In the genomic region with DNA sequence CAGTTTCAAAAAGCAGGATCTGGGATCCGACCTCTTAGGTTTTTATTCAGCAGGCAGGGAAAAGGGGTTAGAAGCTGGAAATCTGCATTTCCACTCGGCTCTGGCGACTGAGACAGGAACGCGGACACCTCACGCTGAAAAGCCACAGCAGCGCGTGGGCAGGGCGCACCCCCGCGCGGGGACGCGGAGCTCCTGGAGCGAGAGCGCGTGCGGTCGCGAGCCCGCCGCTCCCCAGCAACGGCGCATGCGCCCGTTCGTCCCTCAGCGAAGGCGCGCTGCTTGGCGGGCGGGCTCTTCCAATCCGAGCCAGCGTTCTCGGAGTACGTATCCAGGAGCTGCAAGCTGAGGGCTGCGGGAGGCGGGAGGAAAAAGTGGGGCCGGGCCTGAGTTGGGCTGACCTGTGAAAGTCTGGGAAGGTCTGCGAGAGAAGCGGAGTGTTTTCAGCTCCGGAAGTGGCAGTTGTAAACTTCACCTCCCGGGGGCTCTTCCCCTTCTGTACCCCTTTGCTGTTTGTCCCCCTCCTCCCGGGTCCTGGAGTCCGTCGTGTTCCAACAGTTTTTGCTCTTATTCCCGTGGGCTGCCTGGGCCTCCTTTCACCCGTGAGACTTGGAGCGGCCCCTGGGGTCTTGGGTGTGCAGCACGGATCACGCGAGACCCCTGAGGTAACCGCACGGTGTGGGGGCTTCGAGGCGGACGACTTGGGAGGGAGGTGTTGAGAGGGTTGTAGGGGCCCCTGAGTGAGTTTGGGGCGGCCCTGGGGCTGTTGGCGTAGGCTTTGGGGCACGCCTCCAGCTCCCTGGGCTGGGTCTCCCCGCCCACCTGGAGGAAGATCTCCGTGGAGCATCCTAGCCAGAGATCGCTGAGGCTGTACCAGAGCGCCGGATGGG, we compare ENCODE assay signal across 1 cellular context.
TF ChIP-seq lines count a peak whose summit lies in the region.

A gene (plus strand): TSS at position 403 of the 887 bp plus-strand sequence. CDS start 11,046 bp downstream, outside the sequence.

TF ChIP-seq in HEK293, 187 proteins besides CTCF, POLR2A, EP300 and RAD21 (continued from another document and continues in another):
- TF ChIP-seq, protein P1, sequence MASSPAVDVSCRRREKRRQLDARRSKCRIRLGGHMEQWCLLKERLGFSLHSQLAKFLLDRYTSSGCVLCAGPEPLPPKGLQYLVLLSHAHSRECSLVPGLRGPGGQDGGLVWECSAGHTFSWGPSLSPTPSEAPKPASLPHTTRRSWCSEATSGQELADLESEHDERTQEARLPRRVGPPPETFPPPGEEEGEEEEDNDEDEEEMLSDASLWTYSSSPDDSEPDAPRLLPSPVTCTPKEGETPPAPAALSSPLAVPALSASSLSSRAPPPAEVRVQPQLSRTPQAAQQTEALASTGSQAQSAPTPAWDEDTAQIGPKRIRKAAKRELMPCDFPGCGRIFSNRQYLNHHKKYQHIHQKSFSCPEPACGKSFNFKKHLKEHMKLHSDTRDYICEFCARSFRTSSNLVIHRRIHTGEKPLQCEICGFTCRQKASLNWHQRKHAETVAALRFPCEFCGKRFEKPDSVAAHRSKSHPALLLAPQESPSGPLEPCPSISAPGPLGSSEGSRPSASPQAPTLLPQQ (tag by site-specific recombination; IDR thresholded peaks at IDR 0.05): peak; percentile 80
- TF ChIP-seq, protein P2, sequence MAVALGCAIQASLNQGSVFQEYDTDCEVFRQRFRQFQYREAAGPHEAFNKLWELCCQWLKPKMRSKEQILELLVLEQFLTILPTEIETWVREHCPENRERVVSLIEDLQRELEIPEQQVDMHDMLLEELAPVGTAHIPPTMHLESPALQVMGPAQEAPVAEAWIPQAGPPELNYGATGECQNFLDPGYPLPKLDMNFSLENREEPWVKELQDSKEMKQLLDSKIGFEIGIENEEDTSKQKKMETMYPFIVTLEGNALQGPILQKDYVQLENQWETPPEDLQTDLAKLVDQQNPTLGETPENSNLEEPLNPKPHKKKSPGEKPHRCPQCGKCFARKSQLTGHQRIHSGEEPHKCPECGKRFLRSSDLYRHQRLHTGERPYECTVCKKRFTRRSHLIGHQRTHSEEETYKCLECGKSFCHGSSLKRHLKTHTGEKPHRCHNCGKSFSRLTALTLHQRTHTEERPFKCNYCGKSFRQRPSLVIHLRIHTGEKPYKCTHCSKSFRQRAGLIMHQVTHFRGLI (tag by site-specific recombination; IDR thresholded peaks at IDR 0.05): peak; percentile 36; the same call in 1 of the 2 replicates
- TF ChIP-seq, protein P3, sequence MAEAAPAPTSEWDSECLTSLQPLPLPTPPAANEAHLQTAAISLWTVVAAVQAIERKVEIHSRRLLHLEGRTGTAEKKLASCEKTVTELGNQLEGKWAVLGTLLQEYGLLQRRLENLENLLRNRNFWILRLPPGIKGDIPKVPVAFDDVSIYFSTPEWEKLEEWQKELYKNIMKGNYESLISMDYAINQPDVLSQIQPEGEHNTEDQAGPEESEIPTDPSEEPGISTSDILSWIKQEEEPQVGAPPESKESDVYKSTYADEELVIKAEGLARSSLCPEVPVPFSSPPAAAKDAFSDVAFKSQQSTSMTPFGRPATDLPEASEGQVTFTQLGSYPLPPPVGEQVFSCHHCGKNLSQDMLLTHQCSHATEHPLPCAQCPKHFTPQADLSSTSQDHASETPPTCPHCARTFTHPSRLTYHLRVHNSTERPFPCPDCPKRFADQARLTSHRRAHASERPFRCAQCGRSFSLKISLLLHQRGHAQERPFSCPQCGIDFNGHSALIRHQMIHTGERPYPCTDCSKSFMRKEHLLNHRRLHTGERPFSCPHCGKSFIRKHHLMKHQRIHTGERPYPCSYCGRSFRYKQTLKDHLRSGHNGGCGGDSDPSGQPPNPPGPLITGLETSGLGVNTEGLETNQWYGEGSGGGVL (tag by site-specific recombination; IDR thresholded peaks at IDR 0.05): peak; percentile 70
- TF ChIP-seq ZNF214 (tag by site-specific recombination; IDR thresholded peaks at IDR 0.05; ENCODE audit: borderline replicate concordance) (no peak), GLIS1 (tag by site-specific recombination; IDR thresholded peaks at IDR 0.05) (peak; percentile 67), ZNF501 (tag by site-specific recombination; IDR thresholded peaks at IDR 0.05) (peak; percentile 34; the same call in 1 of the 2 replicates), ZFHX2 (tag by site-specific recombination; conservative IDR thresholded peaks at IDR 0.05) (peak; percentile 82), HOXA7 (CRISPR knock-in tag; IDR thresholded peaks at IDR 0.05; ENCODE audit: borderline replicate concordance) (no peak), ZNF157 (tag by site-specific recombination; IDR thresholded peaks at IDR 0.05) (no peak), ZNF239 (tag by site-specific recombination; IDR thresholded peaks at IDR 0.05) (no peak), KLF8 (tag by site-specific recombination; IDR thresholded peaks at IDR 0.05) (peak; percentile 75; the same call in 1 of the 2 replicates), ZNF48 (tag by site-specific recombination; IDR thresholded peaks at IDR 0.05) (no peak), SP2 (tag by site-specific recombination; IDR thresholded peaks at IDR 0.05) (peak; percentile 87), IKZF3 (tag by site-specific recombination; IDR thresholded peaks at IDR 0.05) (peak; percentile 75), ZNF530 (tag by site-specific recombination; IDR thresholded peaks at IDR 0.05; ENCODE audit: low read depth) (no peak), ZNF785 (tag by site-specific recombination; IDR thresholded peaks at IDR 0.05) (0 out of 2 replicates have a peak, but pooled peaks have one; percentile 65), SP3 (tag by site-specific recombination; IDR thresholded peaks at IDR 0.05) (peak; percentile 67), SP7 (tag by site-specific recombination; IDR thresholded peaks at IDR 0.05) (peak; percentile 41), ZNF2 (tag by site-specific recombination; IDR thresholded peaks at IDR 0.05) (0 out of 2 replicates have a peak, but pooled peaks have one; percentile 33), ZBTB48 (tag by site-specific recombination; IDR thresholded peaks at IDR 0.05) (peak; percentile 87), ZNF514 (tag by site-specific recombination; IDR thresholded peaks at IDR 0.05) (no peak), ZNF660 (tag by site-specific recombination; IDR thresholded peaks at IDR 0.05) (peak; percentile 27), EGR2 (tag by site-specific recombination; IDR thresholded peaks at IDR 0.05; ENCODE audit: low read depth) (peak; percentile 74), ZNF777 (tag by site-specific recombination; IDR thresholded peaks at IDR 0.05; ENCODE audit: borderline replicate concordance) (peak; percentile 51; the same call in 1 of the 2 replicates)
- TF ChIP-seq, protein P4, sequence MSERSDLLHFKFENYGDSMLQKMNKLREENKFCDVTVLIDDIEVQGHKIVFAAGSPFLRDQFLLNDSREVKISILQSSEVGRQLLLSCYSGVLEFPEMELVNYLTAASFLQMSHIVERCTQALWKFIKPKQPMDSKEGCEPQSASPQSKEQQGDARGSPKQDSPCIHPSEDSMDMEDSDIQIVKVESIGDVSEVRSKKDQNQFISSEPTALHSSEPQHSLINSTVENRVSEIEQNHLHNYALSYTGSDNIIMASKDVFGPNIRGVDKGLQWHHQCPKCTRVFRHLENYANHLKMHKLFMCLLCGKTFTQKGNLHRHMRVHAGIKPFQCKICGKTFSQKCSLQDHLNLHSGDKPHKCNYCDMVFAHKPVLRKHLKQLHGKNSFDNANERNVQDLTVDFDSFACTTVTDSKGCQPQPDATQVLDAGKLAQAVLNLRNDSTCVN (tag by site-specific recombination; optimal IDR thresholded peaks at IDR 0.05): peak; percentile 98
- TF ChIP-seq, protein P5, sequence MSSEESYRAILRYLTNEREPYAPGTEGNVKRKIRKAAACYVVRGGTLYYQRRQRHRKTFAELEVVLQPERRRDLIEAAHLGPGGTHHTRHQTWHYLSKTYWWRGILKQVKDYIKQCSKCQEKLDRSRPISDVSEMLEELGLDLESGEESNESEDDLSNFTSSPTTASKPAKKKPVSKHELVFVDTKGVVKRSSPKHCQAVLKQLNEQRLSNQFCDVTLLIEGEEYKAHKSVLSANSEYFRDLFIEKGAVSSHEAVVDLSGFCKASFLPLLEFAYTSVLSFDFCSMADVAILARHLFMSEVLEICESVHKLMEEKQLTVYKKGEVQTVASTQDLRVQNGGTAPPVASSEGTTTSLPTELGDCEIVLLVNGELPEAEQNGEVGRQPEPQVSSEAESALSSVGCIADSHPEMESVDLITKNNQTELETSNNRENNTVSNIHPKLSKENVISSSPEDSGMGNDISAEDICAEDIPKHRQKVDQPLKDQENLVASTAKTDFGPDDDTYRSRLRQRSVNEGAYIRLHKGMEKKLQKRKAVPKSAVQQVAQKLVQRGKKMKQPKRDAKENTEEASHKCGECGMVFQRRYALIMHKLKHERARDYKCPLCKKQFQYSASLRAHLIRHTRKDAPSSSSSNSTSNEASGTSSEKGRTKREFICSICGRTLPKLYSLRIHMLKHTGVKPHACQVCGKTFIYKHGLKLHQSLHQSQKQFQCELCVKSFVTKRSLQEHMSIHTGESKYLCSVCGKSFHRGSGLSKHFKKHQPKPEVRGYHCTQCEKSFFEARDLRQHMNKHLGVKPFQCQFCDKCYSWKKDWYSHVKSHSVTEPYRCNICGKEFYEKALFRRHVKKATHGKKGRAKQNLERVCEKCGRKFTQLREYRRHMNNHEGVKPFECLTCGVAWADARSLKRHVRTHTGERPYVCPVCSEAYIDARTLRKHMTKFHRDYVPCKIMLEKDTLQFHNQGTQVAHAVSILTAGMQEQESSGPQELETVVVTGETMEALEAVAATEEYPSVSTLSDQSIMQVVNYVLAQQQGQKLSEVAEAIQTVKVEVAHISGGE (tag by site-specific recombination; conservative IDR thresholded peaks at IDR 0.05; ENCODE audit: low read depth): peak; percentile 82
- TF ChIP-seq, protein P6, sequence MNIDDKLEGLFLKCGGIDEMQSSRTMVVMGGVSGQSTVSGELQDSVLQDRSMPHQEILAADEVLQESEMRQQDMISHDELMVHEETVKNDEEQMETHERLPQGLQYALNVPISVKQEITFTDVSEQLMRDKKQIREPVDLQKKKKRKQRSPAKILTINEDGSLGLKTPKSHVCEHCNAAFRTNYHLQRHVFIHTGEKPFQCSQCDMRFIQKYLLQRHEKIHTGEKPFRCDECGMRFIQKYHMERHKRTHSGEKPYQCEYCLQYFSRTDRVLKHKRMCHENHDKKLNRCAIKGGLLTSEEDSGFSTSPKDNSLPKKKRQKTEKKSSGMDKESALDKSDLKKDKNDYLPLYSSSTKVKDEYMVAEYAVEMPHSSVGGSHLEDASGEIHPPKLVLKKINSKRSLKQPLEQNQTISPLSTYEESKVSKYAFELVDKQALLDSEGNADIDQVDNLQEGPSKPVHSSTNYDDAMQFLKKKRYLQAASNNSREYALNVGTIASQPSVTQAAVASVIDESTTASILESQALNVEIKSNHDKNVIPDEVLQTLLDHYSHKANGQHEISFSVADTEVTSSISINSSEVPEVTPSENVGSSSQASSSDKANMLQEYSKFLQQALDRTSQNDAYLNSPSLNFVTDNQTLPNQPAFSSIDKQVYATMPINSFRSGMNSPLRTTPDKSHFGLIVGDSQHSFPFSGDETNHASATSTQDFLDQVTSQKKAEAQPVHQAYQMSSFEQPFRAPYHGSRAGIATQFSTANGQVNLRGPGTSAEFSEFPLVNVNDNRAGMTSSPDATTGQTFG (tag by site-specific recombination; IDR thresholded peaks at IDR 0.05; ENCODE audit: borderline replicate concordance): no peak
- TF ChIP-seq, protein P7, sequence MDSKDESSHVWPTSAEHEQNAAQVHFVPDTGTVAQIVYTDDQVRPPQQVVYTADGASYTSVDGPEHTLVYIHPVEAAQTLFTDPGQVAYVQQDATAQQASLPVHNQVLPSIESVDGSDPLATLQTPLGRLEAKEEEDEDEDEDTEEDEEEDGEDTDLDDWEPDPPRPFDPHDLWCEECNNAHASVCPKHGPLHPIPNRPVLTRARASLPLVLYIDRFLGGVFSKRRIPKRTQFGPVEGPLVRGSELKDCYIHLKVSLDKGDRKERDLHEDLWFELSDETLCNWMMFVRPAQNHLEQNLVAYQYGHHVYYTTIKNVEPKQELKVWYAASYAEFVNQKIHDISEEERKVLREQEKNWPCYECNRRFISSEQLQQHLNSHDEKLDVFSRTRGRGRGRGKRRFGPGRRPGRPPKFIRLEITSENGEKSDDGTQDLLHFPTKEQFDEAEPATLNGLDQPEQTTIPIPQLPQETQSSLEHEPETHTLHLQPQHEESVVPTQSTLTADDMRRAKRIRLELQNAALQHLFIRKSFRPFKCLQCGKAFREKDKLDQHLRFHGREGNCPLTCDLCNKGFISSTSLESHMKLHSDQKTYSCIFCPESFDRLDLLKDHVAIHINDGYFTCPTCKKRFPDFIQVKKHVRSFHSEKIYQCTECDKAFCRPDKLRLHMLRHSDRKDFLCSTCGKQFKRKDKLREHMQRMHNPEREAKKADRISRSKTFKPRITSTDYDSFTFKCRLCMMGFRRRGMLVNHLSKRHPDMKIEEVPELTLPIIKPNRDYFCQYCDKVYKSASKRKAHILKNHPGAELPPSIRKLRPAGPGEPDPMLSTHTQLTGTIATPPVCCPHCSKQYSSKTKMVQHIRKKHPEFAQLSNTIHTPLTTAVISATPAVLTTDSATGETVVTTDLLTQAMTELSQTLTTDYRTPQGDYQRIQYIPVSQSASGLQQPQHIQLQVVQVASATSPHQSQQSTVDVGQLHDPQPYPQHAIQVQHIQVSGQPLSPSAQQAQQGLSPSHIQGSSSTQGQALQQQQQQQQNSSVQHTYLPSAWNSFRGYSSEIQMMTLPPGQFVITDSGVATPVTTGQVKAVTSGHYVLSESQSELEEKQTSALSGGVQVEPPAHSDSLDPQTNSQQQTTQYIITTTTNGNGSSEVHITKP (tag by site-specific recombination; IDR thresholded peaks at IDR 0.05): peak; percentile 92
- TF ChIP-seq, protein P8, sequence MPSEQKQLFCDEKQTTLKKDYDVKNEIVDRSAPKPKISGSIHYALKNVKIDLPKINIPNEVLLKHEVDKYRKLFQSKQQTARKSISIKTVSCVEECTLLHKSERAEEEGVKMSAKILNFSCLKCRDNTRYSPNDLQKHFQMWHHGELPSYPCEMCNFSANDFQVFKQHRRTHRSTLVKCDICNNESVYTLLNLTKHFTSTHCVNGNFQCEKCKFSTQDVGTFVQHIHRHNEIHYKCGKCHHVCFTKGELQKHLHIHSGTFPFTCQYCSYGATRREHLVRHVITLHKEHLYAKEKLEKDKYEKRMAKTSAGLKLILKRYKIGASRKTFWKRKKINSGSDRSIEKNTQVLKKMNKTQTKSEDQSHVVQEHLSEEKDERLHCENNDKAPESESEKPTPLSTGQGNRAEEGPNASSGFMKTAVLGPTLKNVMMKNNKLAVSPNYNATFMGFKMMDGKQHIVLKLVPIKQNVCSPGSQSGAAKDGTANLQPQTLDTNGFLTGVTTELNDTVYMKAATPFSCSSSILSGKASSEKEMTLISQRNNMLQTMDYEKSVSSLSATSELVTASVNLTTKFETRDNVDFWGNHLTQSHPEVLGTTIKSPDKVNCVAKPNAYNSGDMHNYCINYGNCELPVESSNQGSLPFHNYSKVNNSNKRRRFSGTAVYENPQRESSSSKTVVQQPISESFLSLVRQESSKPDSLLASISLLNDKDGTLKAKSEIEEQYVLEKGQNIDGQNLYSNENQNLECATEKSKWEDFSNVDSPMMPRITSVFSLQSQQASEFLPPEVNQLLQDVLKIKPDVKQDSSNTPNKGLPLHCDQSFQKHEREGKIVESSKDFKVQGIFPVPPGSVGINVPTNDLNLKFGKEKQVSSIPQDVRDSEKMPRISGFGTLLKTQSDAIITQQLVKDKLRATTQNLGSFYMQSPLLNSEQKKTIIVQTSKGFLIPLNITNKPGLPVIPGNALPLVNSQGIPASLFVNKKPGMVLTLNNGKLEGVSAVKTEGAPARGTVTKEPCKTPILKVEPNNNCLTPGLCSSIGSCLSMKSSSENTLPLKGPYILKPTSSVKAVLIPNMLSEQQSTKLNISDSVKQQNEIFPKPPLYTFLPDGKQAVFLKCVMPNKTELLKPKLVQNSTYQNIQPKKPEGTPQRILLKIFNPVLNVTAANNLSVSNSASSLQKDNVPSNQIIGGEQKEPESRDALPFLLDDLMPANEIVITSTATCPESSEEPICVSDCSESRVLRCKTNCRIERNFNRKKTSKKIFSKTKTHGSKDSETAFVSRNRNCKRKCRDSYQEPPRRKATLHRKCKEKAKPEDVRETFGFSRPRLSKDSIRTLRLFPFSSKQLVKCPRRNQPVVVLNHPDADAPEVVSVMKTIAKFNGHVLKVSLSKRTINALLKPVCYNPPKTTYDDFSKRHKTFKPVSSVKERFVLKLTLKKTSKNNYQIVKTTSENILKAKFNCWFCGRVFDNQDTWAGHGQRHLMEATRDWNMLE (tag by site-specific recombination; conservative IDR thresholded peaks at IDR 0.05; ENCODE audit: low read depth): peak; percentile 41; the same call in 1 of the 2 replicates
